ENCODE assay signal across 8 cellular contexts in the genomic region with DNA sequence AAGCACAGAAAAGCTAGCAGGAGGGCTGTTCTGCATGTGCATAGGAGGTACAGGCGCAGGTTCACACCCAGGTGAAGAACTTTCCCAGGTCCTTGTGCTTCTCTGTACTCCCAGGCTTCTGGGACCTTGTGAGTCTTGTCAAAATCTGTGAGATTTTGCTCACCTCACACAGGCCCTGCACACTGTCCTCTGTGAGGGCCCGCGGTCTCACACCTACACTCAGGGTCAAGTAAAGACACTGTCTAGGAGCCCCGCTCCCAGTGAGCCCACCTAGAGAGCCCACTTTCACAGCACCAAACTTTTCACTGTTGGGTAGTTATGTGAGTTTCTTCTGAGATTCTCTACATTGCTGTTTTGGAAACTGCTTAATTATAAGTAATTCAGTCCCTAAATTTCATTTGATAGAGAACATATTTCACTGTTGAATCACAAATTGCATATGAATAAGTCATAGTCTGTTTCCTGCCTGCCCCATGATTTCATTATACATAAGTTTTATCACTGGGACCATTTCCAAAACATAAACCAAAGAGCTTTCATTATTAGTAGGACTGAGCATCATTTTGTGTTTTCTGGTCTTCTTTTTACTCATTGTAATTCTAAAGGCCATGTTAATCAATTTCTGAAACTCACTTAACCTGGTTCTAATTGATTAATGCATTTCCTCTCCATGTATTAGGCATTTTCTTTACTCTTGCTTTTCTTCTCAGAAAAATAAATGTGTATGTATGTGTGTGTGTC.
DNase-seq lines count a peak whose midpoint lies in the region; ATAC-seq, FAIRE-seq and TF ChIP-seq lines count a peak whose summit lies in the region.
"Had no signal": no experiment of that assay in that cellular context is flagged by ENCODE, and none has a peak within 500 bp of the region (broad histone marks: within the 10 kb centered on the region; RNA-seq: fewer than 3 reads in every experiment).

No MANE protein-coding gene starts in this region.

- intact Hi-C loops in GM12878 (cut with micrococcal nuclease; ENCODE audit: unreplicated experiment), result loop anchor here (2.0 to 10.0 kb wide), 4 partner anchors 107 to 517 kb away; partner anchors contain the start of gene NXPH2

- H3K4me3 ChIP-seq in GM12878 (no peak overlapping the region), coronary artery (no peak overlapping the region)
- H3K4me3 ChIP-seq: sigmoid colon had no signal

- POLR2A ChIA-PET in GM12878 (lab: Charles Lee), result no interaction called here

- peak; percentile 91 for ATAC-seq in GM19351 (IDR thresholded peaks at IDR 0.05; ENCODE audit: unreplicated experiment)
- ATAC-seq in HG03064 (IDR thresholded peaks at IDR 0.05; ENCODE audit: low read depth, unreplicated experiment), result peak; percentile 81
- peak; percentile 88 for ATAC-seq in GM12878
- no peak for ATAC-seq in GM18873 (IDR thresholded peaks at IDR 0.05; ENCODE audit: low FRiP score, unreplicated experiment)

- peak; percentile 47 for DNase-seq in GM12878 (ENCODE audit: low read depth, low spot score)
- peak; percentile 32 for DNase-seq in stromal cell of bone marrow (ENCODE audit: low read depth)
- DNase-seq in NCI-H82 treated with DMSO at 0.1 percent for 48 hours (lab: John Stamatoyannopoulos, UW; ENCODE audit: unreplicated experiment), result no peak
- DNase-seq in coronary artery (ENCODE audit: low spot score), result no peak
- DNase-seq: sigmoid colon had no signal

- no peak for TF ChIP-seq POLR2A in GM12878 (IDR thresholded peaks at IDR 0.05; ENCODE audit: low read depth, low read length)

- WGBS in GM12878 (ENCODE audit: insufficient coverage, insufficient replicate concordance, low lambda C conversion rate, missing lambda C conversion rate), result 22% methylated on average over 4 of the region's 4 CpGs

- RAD21 ChIA-PET in GM12878 (lab: Charles Lee; ENCODE audit: unreplicated experiment), result interaction anchor here (0.6 to 1.9 kb wide), 3 partner anchors 27 to 33 kb away, joined by 4 to 10 read pairs (median 10); no protein-coding TSS in a partner anchor

- BruUV-seq in GM12878 (replicated peaks; lab: Mats Ljungman, UMichigan), result no TSS peak

- FAIRE-seq in GM12878 (lab: Jason Lieb, UNC), result peak; percentile 49

- TF ChIP-seq CTCF in GM12878 (IDR thresholded peaks at IDR 0.05 in 2 of 3, conservative IDR thresholded peaks at IDR 0.05 in 1 of 3; ENCODE audit: control insufficient read depth in 2 of 3, extremely low read depth in 1 of 3, insufficient read depth in 1 of 3, low read depth in 3 of 3, low read length in 3 of 3) (no peak), coronary artery (IDR thresholded peaks at IDR 0.05) (no peak)

- H3K36me3 ChIP-seq in GM12878 (ENCODE audit: control insufficient read depth in 2 of 2, insufficient read depth in 2 of 2, low read length in 1 of 2), result no peaks in the 10 kb centered on the region
- H3K36me3 ChIP-seq: sigmoid colon had no signal

- peaks cover 9% of the 10 kb centered on the region; the same call in 1 of the 2 replicates for H3K4me1 ChIP-seq in GM12878 (ENCODE audit: control insufficient read depth, insufficient read depth, low read length)
- H3K4me1 ChIP-seq: sigmoid colon had no signal

- H3K27ac ChIP-seq in GM12878 (ENCODE audit: control insufficient read depth, insufficient read depth) (no peak overlapping the region), coronary artery (peak overlapping the region in 1 of 2 donors; percentile 19)
- H3K27ac ChIP-seq: sigmoid colon had no signal

- no peak overlapping the region for H2AFZ ChIP-seq in GM12878 (ENCODE audit: control insufficient read depth, low read depth, low read length)

- no peaks in the 10 kb centered on the region for H3K27me3 ChIP-seq in GM12878 (replicated peaks in 1 of 2; ENCODE audit: control insufficient read depth in 2 of 2, insufficient read depth in 2 of 2, low read length in 1 of 2)
- H3K27me3 ChIP-seq: sigmoid colon had no signal

- H3K4me2 ChIP-seq in GM12878 (ENCODE audit: control insufficient read depth, insufficient read depth), result no peak overlapping the region

- no peaks in the 10 kb centered on the region for H3K79me2 ChIP-seq in GM12878 (ENCODE audit: control insufficient read depth, insufficient read depth, low read length)

- in situ Hi-C loops in GM12878 (cut with MboI), result no loop called here

- SMC1A ChIA-PET in GM12878 (lab: Charles Lee; ENCODE audit: uncharacterized antibody, unreplicated experiment), result interaction anchor here (0.6 to 2.5 kb wide), 10 partner anchors 8 to 255 kb away, joined by 3 to 12 read pairs (median 4); no protein-coding TSS in a partner anchor

- no peak for TF ChIP-seq RAD21 in GM12878 (IDR thresholded peaks at IDR 0.05; ENCODE audit: insufficient read depth, low read depth, low read length)

- H4K20me1 ChIP-seq in GM12878 (ENCODE audit: control insufficient read depth, insufficient read depth), result no peaks in the 10 kb centered on the region

- H3K9ac ChIP-seq in GM12878 (ENCODE audit: control insufficient read depth, insufficient read depth, low read length), result no peak overlapping the region

- CTCF ChIA-PET in GM12878 (lab: Yijun Ruan, JAX), result interaction anchor here (1.0 kb wide), 1 partner anchor 107 kb away, joined by 3 read pairs; no protein-coding TSS in a partner anchor

- no peaks in the 10 kb centered on the region; the same call in 2 of the 3 replicates for H3K9me3 ChIP-seq in GM12878 (replicated peaks; ENCODE audit: control insufficient read depth, insufficient read depth, low read length)

- TF ChIP-seq EP300 in GM12878 (IDR thresholded peaks at IDR 0.05; ENCODE audit: borderline replicate concordance in 1 of 2, control insufficient read depth in 1 of 2, low read depth in 2 of 2, low read length in 2 of 2), result peak; percentile 29 to 77; a peak in 3 of 4 replicates

TF ChIP-seq in GM12878, 131 proteins besides CTCF, POLR2A, EP300 and RAD21 (continues in another document):
- peak; percentile 75 for TF ChIP-seq BACH1 (IDR thresholded peaks at IDR 0.05; ENCODE audit: borderline replicate concordance)
- no peak for TF ChIP-seq CBX5 (IDR thresholded peaks at IDR 0.05; ENCODE audit: low read depth)
- TF ChIP-seq, protein P1, sequence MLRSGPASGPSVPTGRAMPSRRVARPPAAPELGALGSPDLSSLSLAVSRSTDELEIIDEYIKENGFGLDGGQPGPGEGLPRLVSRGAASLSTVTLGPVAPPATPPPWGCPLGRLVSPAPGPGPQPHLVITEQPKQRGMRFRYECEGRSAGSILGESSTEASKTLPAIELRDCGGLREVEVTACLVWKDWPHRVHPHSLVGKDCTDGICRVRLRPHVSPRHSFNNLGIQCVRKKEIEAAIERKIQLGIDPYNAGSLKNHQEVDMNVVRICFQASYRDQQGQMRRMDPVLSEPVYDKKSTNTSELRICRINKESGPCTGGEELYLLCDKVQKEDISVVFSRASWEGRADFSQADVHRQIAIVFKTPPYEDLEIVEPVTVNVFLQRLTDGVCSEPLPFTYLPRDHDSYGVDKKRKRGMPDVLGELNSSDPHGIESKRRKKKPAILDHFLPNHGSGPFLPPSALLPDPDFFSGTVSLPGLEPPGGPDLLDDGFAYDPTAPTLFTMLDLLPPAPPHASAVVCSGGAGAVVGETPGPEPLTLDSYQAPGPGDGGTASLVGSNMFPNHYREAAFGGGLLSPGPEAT (IDR thresholded peaks at IDR 0.05; ENCODE audit: low read depth), result peak; percentile 82
- TF ChIP-seq NFIC (IDR thresholded peaks at IDR 0.05; ENCODE audit: low read depth, low read length), result peak; percentile 77; the same call in 1 of the 2 replicates
- TF ChIP-seq MTA2 (IDR thresholded peaks at IDR 0.05; ENCODE audit: low read depth), result peak; percentile 99
- TF ChIP-seq POU2F2 (IDR thresholded peaks at IDR 0.05; ENCODE audit: borderline replicate concordance, low read depth, low read length), result no peak
- TF ChIP-seq GATAD2B (conservative IDR thresholded peaks at IDR 0.05; ENCODE audit: low read depth), result 0 out of 2 replicates have a peak, but pooled peaks have one; percentile 4
- no peak for TF ChIP-seq KAT2A (conservative IDR thresholded peaks at IDR 0.05; ENCODE audit: control insufficient read depth, low read depth, low read length)
- peak; percentile 76 for TF ChIP-seq NR2F1 (conservative IDR thresholded peaks at IDR 0.05)
- TF ChIP-seq BCL11A (IDR thresholded peaks at IDR 0.05; ENCODE audit: low read depth, low read length), result peak; percentile 81
- peak; percentile 80 for TF ChIP-seq ATF7 (IDR thresholded peaks at IDR 0.05; ENCODE audit: low read depth)
- TF ChIP-seq MXI1 (IDR thresholded peaks at IDR 0.05; ENCODE audit: low read depth, low read length), result no peak; the same call in 1 of the 2 replicates
- TF ChIP-seq ZNF217 (IDR thresholded peaks at IDR 0.05), result peak; percentile 97
- no peak for TF ChIP-seq ATF3 (IDR thresholded peaks at IDR 0.05; ENCODE audit: borderline replicate concordance, extremely low read depth, low read depth, low read length)
- peak; percentile 78; the same call in 1 of the 2 replicates for TF ChIP-seq ZNF24 (IDR thresholded peaks at IDR 0.05)
- TF ChIP-seq NBN (IDR thresholded peaks at IDR 0.05), result peak; percentile 65; the same call in 1 of the 2 replicates
- TF ChIP-seq TARDBP (IDR thresholded peaks at IDR 0.05; ENCODE audit: borderline replicate concordance), result no peak
- TF ChIP-seq PAX5 (IDR thresholded peaks at IDR 0.05; ENCODE audit: borderline replicate concordance, low read depth, low read length), result no peak
- peak; percentile 78 for TF ChIP-seq BMI1 (IDR thresholded peaks at IDR 0.05; ENCODE audit: borderline replicate concordance)
- peak; percentile 91 for TF ChIP-seq SMAD1 (IDR thresholded peaks at IDR 0.05; ENCODE audit: low read depth, partially characterized antibody)
- peak; percentile 79; the same call in 1 of the 2 replicates for TF ChIP-seq MLLT1 (IDR thresholded peaks at IDR 0.05)

Comparison
In these comparisons a context has a peak if more than half of its experiments do, and no peak if none do; other contexts are left out.
1. DNase-seq: peak in GM12878 (single experiment) and stromal cell of bone marrow (single experiment); none in NCI-H82 treated with DMSO at 0.1 percent for 48 hours (single experiment) and coronary artery (single experiment).